ENCODE assay signal across 15 cellular contexts in genomic region chr7:883029-884021, GRCh38. TPM values are rescaled to one million over a fixed set of nuclear protein-coding genes. Genes with fewer than 3 reads are reported as not detected.
DNase-seq lines count a peak whose midpoint lies in the region; ATAC-seq and TF ChIP-seq lines count a peak whose summit lies in the region.
"Had no signal": no experiment of that assay in that cellular context is flagged by ENCODE, and none has a peak within 500 bp of the region (broad histone marks: within the 10 kb centered on the region; RNA-seq: fewer than 3 reads in every experiment).

No MANE protein-coding gene starts in this region.

- in situ Hi-C loops in GM13976 (cut with MboI; ENCODE audit: low sequenced_read_pairs, unreplicated experiment), result no loop called here

- TF ChIP-seq EP300 in suprapubic skin (IDR thresholded peaks at IDR 0.05), result no peak

- intact Hi-C loops in dorsolateral prefrontal cortex (cut with DNase I), result no loop called here

- TF ChIP-seq POLR2A in suprapubic skin (IDR thresholded peaks at IDR 0.05), result no peak

- 78% methylated on average over 39 of the region's 51 CpGs for WGBS in suprapubic skin

- TF ChIP-seq CTCF in dorsolateral prefrontal cortex (IDR thresholded peaks at IDR 0.05 in 54 of 56, conservative IDR thresholded peaks at IDR 0.05 in 2 of 56; ENCODE audit: low read depth in 1 of 56, partially characterized antibody in 56 of 56), result peak in 24 of 56 donors; percentile 11 to 50 (median 27)
- no peak for TF ChIP-seq CTCF in suprapubic skin (IDR thresholded peaks at IDR 0.05)
- TF ChIP-seq CTCF in GM13976 (IDR thresholded peaks at IDR 0.05; ENCODE audit: borderline replicate concordance, control extremely low read depth, extremely low read depth, insufficient read depth, missing control alignments), result no peak

- ATAC-seq in GM18861 (IDR thresholded peaks at IDR 0.05; ENCODE audit: unreplicated experiment), result no peak
- ATAC-seq: SK-N-SH treated with all-trans-retinoic acid at 6 μM for 48 hours had no signal

- no peaks in the 10 kb centered on the region for H3K9me3 ChIP-seq in suprapubic skin
- H3K9me3 ChIP-seq: ovary had no signal

- peaks cover 26% of the 10 kb centered on the region for H3K36me3 ChIP-seq in suprapubic skin
- H3K36me3 ChIP-seq: ovary had no signal

- peak overlapping the region in 52 of 59 donors; percentile 2 to 84 (median 51) for H3K27ac ChIP-seq in dorsolateral prefrontal cortex
- peak overlapping the region; percentile 36 for H3K27ac ChIP-seq in suprapubic skin
- H3K27ac ChIP-seq: KMS-11 had no signal

- H3K4me1 ChIP-seq in suprapubic skin, result peaks cover 59% of the 10 kb centered on the region

- H3K27me3 ChIP-seq in dorsolateral prefrontal cortex, result no peaks in the 10 kb centered on the region
- H3K27me3 ChIP-seq in suprapubic skin, result no peaks in the 10 kb centered on the region
- H3K27me3 ChIP-seq: ovary had no signal

- H3K4me3 ChIP-seq in dorsolateral prefrontal cortex, result peak overlapping the region in 2 of 59 donors; percentile 3 to 9
- H3K4me3 ChIP-seq in suprapubic skin, result peak overlapping the region; percentile 6
- H3K4me3 ChIP-seq: ovary had no signal

- DNase-seq in NCI-H2196 (lab: John Stamatoyannopoulos, UW; ENCODE audit: unreplicated experiment) (peak; percentile 51), NCI-H2196 treated with DMSO at 0.1 percent for 48 hours (lab: John Stamatoyannopoulos, UW; ENCODE audit: unreplicated experiment) (no peak), dorsolateral prefrontal cortex (peak in 5 of 10 donors; percentile 38 to 53 (median 48)), medulla oblongata (ENCODE audit: extremely low spot score) (peak; percentile 49), suprapubic skin (ENCODE audit: low spot score in 2 of 2) (peak in 1 of 2 donors; percentile 64), GM13976 (ENCODE audit: low spot score) (no peak), T-helper 2 cell (no peak)
- DNase-seq: activated T-cell treated with anti-CD3 and anti-CD28 coated beads for 4 hours; amniotic stem cell; NCI-H1694; stimulated activated CD8-positive, alpha-beta memory T cell treated with anti-CD3 and anti-CD28 coated beads, Interleukin-4, amount 100 ng/mL, for 48 hours had no signal

RNA-seq across cellular contexts. Expression of gene GET4, which starts 7.0 kb away (rescaled TPM):
- total RNA-seq in dorsolateral prefrontal cortex (10 to 100 TPM; 25.4 to 54.1 (median 40.7) TPM), suprapubic skin (10 to 100 TPM; 27.7 to 58.2 (median 47.8) TPM)

RNA-seq across cellular contexts. Expression of gene SUN1, which starts 51.0 kb away (rescaled TPM):
- total RNA-seq in dorsolateral prefrontal cortex, result 100 to 1,000 TPM; 114 to 221 (median 159) TPM
- total RNA-seq in suprapubic skin, result 100 to 1,000 TPM; 225 to 475 (median 263) TPM

Comparison
In these comparisons a context has a peak if more than half of its experiments do, and no peak if none do; other contexts are left out.
1. DNase-seq: peak in NCI-H2196 (single experiment) and medulla oblongata (single experiment); none in NCI-H2196 treated with DMSO at 0.1 percent for 48 hours (single experiment), GM13976 (single experiment) and T-helper 2 cell (0 of 5).